In the genomic region with DNA sequence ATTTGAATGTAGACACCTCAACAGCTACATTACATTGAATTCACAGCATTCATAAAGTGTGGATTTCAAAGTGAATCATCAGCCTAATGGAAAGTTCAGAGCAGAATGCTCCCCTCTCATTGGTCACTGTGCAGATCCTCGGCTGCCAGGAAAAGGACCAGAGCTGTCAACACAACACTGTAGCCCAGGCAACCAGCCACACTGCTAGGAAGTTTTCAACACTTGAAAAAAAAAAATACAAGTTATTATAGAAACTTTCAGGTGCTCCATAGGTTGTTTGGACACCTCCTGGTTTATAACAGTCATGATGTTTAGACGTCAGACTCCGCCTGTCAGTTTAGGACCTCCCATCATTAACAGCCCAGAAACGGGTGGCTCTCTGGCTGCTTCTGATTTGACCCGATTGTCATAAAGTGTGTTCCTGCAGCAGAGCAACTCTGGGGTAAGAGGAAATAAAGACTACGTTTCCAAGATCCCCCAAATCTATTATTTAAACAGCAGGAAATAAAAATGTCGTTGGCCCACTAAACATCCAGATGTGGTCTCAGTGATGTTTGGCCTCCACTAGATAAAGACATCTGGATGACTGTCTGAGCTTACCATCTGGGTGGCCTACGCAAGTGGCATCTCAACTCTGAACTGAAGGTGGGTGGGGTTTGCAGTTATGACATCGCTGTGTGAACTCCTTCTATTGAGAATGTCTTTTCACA, we compare ENCODE assay signal across 9 cellular contexts.
DNase-seq lines count a peak whose midpoint lies in the region; ATAC-seq and TF ChIP-seq lines count a peak whose summit lies in the region.
"Had no signal": no experiment of that assay in that cellular context is flagged by ENCODE, and none has a peak within 500 bp of the region (broad histone marks: within the 10 kb centered on the region; RNA-seq: fewer than 3 reads in every experiment).

No MANE protein-coding gene starts in this region.

- 26 to 33% methylated on average over 9 of the region's 9 CpGs for WGBS in lung, 2 donors

- DNase-seq in AG20443 (ENCODE audit: low spot score) = peak; percentile 82
- DNase-seq in cardiac fibroblast (ENCODE audit: low read depth in 2 of 2) = peak; percentile 84 to 93
- DNase-seq in lung (ENCODE audit: low spot score) = peak; percentile 40
- DNase-seq in NCI-H2029 (lab: John Stamatoyannopoulos, UW) = no peak
- no peak for DNase-seq in GM20000 (ENCODE audit: low spot score)
- no peak for DNase-seq in HuH-7.5 (ENCODE audit: low spot score)

- 0 out of 2 replicates have a peak overlapping the region, but pooled peaks have one; percentile 22 for H2AFZ ChIP-seq in Loucy (ENCODE audit: low read length)
- H2AFZ ChIP-seq: parathyroid adenoma had no signal

- H3K9me3 ChIP-seq in Loucy (ENCODE audit: insufficient read depth, low read depth, low read length) (no peaks in the 10 kb centered on the region), lung (ENCODE audit: control insufficient read depth in 2 of 2, insufficient read depth in 1 of 2, low read length in 1 of 2) (no peaks in the 10 kb centered on the region)

- no peak overlapping the region for H3K9ac ChIP-seq in Loucy (ENCODE audit: low read depth, low read length, poor library complexity, severe bottlenecking)
- H3K9ac ChIP-seq: parathyroid adenoma had no signal

- H3K4me2 ChIP-seq in Loucy (ENCODE audit: low read depth, low read length, poor library complexity, severe bottlenecking) = peak overlapping the region; percentile 32

- peak overlapping the region in 1 of 2 donors; percentile 45 for H3K27ac ChIP-seq in lung (ENCODE audit: low read depth in 1 of 2, low read length in 1 of 2)
- H3K27ac ChIP-seq: parathyroid adenoma had no signal

- H3K27me3 ChIP-seq in Loucy (ENCODE audit: insufficient read depth, low read length, poor library complexity, severe bottlenecking) (no peaks in the 10 kb centered on the region), lung (ENCODE audit: control insufficient read depth, insufficient read depth) (no peaks in the 10 kb centered on the region)

- no peak for TF ChIP-seq CTCF in Loucy (conservative IDR thresholded peaks at IDR 0.05; ENCODE audit: low read length)
- no peak for TF ChIP-seq CTCF in cardiac fibroblast (IDR thresholded peaks at IDR 0.05; ENCODE audit: low read depth, low read length)
- no peak for TF ChIP-seq CTCF in lung (IDR thresholded peaks at IDR 0.05; ENCODE audit: control extremely low read depth, extremely low read depth)
- TF ChIP-seq CTCF in GM20000 (IDR thresholded peaks at IDR 0.05; ENCODE audit: extremely low read depth, missing control alignments) = no peak

- ATAC-seq in lung (ENCODE audit: insufficient read depth, low FRiP score) = peak; percentile 82
- no peak for ATAC-seq in HG02642 (IDR thresholded peaks at IDR 0.05; ENCODE audit: poor library complexity, unreplicated experiment)

- H3K4me3 ChIP-seq in Loucy (ENCODE audit: low read length, poor library complexity, severe bottlenecking) (no peak overlapping the region), cardiac fibroblast (replicated peaks in 1 of 2; ENCODE audit: low read depth in 2 of 2, low read length in 2 of 2) (no peak overlapping the region), lung (no peak overlapping the region)

- H3K9me2 ChIP-seq in Loucy (replicated peaks; ENCODE audit: low read depth, low read length) = no peaks in the 10 kb centered on the region

- H3K79me2 ChIP-seq in Loucy (ENCODE audit: insufficient read depth, low read length) = no peaks in the 10 kb centered on the region
- H3K79me2 ChIP-seq: parathyroid adenoma had no signal

- H3F3A ChIP-seq in Loucy (ENCODE audit: low read depth) = no peaks in the 10 kb centered on the region

- H4K20me1 ChIP-seq in Loucy (ENCODE audit: insufficient read depth, low read length, poor library complexity, severe bottlenecking) = no peaks in the 10 kb centered on the region

- H3K4me1 ChIP-seq in Loucy (ENCODE audit: insufficient read depth, low read length, poor library complexity, severe bottlenecking) (peaks cover 54% of the 10 kb centered on the region), lung (ENCODE audit: control insufficient read depth in 2 of 2, insufficient read depth in 2 of 2, low read length in 2 of 2) (no peaks in the 10 kb centered on the region)
- H3K4me1 ChIP-seq: parathyroid adenoma had no signal

- H3K36me3 ChIP-seq in Loucy (ENCODE audit: insufficient read depth, low read length) (no peaks in the 10 kb centered on the region), lung (ENCODE audit: control insufficient read depth in 2 of 2, insufficient read depth in 2 of 2, low read length in 2 of 2) (no peaks in the 10 kb centered on the region)

Comparison
In these comparisons a context has a peak if more than half of its experiments do, and no peak if none do; other contexts are left out.
1. DNase-seq: peak in AG20443 (single experiment), cardiac fibroblast (2 of 2) and lung (single experiment); none in NCI-H2029 (single experiment), GM20000 (single experiment) and HuH-7.5 (single experiment).